1 cellular context compared by ENCODE assay signal in the genomic region with DNA sequence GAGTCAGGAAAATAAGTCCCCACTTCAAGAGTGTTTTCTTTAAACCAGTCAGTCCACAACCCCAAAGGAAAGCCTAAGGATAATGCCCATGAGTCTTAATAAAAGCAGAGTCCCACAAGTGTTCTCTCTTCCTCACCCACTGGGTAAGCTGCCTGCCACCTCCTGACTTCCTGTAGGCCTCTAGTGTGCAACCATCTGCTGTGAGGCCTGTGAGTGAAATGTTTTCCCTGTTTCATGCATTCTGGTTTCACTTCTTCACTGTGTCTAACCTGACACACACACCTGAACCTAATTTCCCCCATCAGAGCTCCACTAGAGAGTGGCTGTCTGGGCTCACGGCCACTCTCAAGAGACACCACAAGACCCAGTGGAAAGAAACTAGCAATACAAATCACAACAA.
TF ChIP-seq lines count a peak whose summit lies in the region.

No MANE protein-coding gene starts in this region.

TF ChIP-seq in HepG2, 621 proteins besides CTCF, POLR2A, EP300 and RAD21:
- TF ChIP-seq, protein P1, sequence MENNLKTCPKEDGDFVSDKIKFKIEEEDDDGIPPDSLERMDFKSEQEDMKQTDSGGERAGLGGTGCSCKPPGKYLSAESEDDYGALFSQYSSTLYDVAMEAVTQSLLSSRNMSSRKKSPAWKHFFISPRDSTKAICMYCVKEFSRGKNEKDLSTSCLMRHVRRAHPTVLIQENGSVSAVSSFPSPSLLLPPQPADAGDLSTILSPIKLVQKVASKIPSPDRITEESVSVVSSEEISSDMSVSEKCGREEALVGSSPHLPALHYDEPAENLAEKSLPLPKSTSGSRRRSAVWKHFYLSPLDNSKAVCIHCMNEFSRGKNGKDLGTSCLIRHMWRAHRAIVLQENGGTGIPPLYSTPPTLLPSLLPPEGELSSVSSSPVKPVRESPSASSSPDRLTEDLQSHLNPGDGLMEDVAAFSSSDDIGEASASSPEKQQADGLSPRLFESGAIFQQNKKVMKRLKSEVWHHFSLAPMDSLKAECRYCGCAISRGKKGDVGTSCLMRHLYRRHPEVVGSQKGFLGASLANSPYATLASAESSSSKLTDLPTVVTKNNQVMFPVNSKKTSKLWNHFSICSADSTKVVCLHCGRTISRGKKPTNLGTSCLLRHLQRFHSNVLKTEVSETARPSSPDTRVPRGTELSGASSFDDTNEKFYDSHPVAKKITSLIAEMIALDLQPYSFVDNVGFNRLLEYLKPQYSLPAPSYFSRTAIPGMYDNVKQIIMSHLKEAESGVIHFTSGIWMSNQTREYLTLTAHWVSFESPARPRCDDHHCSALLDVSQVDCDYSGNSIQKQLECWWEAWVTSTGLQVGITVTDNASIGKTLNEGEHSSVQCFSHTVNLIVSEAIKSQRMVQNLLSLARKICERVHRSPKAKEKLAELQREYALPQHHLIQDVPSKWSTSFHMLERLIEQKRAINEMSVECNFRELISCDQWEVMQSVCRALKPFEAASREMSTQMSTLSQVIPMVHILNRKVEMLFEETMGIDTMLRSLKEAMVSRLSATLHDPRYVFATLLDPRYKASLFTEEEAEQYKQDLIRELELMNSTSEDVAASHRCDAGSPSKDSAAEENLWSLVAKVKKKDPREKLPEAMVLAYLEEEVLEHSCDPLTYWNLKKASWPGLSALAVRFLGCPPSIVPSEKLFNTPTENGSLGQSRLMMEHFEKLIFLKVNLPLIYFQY (CRISPR knock-in tag; IDR thresholded peaks at IDR 0.05; ENCODE audit: borderline replicate concordance): no peak
- TF ChIP-seq PRMT3 (CRISPR knock-in tag; IDR thresholded peaks at IDR 0.05; ENCODE audit: borderline replicate concordance, low read depth): no peak
- TF ChIP-seq, protein P2, sequence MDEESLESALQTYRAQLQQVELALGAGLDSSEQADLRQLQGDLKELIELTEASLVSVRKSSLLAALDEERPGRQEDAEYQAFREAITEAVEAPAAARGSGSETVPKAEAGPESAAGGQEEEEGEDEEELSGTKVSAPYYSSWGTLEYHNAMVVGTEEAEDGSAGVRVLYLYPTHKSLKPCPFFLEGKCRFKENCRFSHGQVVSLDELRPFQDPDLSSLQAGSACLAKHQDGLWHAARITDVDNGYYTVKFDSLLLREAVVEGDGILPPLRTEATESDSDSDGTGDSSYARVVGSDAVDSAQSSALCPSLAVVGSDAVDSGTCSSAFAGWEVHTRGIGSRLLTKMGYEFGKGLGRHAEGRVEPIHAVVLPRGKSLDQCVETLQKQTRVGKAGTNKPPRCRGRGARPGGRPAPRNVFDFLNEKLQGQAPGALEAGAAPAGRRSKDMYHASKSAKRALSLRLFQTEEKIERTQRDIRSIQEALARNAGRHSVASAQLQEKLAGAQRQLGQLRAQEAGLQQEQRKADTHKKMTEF (CRISPR knock-in tag; IDR thresholded peaks at IDR 0.05): no peak
- no peak for TF ChIP-seq PHF20 (CRISPR knock-in tag; IDR thresholded peaks at IDR 0.05)
- no peak for TF ChIP-seq BRCA1 (CRISPR knock-in tag; IDR thresholded peaks at IDR 0.05)
- TF ChIP-seq, protein P3, sequence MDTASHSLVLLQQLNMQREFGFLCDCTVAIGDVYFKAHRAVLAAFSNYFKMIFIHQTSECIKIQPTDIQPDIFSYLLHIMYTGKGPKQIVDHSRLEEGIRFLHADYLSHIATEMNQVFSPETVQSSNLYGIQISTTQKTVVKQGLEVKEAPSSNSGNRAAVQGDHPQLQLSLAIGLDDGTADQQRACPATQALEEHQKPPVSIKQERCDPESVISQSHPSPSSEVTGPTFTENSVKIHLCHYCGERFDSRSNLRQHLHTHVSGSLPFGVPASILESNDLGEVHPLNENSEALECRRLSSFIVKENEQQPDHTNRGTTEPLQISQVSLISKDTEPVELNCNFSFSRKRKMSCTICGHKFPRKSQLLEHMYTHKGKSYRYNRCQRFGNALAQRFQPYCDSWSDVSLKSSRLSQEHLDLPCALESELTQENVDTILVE (CRISPR knock-in tag; IDR thresholded peaks at IDR 0.05): no peak
- TF ChIP-seq ZFP37 (CRISPR knock-in tag; IDR thresholded peaks at IDR 0.05; ENCODE audit: borderline replicate concordance): no peak
- no peak for TF ChIP-seq ARNT2 (CRISPR knock-in tag; IDR thresholded peaks at IDR 0.05; ENCODE audit: low read depth)
- TF ChIP-seq ONECUT2 (CRISPR knock-in tag; IDR thresholded peaks at IDR 0.05): no peak
- TF ChIP-seq HNRNPUL1 (IDR thresholded peaks at IDR 0.05; ENCODE audit: low read depth, low read length): no peak
- TF ChIP-seq PAX8 (CRISPR knock-in tag; IDR thresholded peaks at IDR 0.05; ENCODE audit: borderline replicate concordance): no peak
- TF ChIP-seq, protein P4, sequence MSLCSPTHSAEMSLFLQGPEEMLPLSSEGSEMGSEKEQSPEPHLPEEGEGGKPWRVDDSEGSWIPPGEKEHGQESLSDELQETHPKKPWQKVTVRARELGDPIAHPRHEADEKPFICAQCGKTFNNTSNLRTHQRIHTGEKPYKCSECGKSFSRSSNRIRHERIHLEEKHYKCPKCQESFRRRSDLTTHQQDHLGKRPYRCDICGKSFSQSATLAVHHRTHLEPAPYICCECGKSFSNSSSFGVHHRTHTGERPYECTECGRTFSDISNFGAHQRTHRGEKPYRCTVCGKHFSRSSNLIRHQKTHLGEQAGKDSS (CRISPR knock-in tag; IDR thresholded peaks at IDR 0.05; ENCODE audit: borderline replicate concordance, low read depth): no peak
- no peak for TF ChIP-seq ZNF567 (CRISPR knock-in tag; IDR thresholded peaks at IDR 0.05; ENCODE audit: borderline replicate concordance)
- no peak for TF ChIP-seq EZH2 (conservative IDR thresholded peaks at IDR 0.05; ENCODE audit: low read depth, low read length)
- TF ChIP-seq, protein P5, sequence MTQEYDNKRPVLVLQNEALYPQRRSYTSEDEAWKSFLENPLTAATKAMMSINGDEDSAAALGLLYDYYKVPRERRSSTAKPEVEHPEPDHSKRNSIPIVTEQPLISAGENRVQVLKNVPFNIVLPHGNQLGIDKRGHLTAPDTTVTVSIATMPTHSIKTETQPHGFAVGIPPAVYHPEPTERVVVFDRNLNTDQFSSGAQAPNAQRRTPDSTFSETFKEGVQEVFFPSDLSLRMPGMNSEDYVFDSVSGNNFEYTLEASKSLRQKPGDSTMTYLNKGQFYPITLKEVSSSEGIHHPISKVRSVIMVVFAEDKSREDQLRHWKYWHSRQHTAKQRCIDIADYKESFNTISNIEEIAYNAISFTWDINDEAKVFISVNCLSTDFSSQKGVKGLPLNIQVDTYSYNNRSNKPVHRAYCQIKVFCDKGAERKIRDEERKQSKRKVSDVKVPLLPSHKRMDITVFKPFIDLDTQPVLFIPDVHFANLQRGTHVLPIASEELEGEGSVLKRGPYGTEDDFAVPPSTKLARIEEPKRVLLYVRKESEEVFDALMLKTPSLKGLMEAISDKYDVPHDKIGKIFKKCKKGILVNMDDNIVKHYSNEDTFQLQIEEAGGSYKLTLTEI (CRISPR knock-in tag; conservative IDR thresholded peaks at IDR 0.05): no peak
- no peak for TF ChIP-seq CHD2 (IDR thresholded peaks at IDR 0.05; ENCODE audit: low read depth, low read length)
- no peak for TF ChIP-seq MATR3 (CRISPR knock-in tag; IDR thresholded peaks at IDR 0.05)
- TF ChIP-seq, protein P6, sequence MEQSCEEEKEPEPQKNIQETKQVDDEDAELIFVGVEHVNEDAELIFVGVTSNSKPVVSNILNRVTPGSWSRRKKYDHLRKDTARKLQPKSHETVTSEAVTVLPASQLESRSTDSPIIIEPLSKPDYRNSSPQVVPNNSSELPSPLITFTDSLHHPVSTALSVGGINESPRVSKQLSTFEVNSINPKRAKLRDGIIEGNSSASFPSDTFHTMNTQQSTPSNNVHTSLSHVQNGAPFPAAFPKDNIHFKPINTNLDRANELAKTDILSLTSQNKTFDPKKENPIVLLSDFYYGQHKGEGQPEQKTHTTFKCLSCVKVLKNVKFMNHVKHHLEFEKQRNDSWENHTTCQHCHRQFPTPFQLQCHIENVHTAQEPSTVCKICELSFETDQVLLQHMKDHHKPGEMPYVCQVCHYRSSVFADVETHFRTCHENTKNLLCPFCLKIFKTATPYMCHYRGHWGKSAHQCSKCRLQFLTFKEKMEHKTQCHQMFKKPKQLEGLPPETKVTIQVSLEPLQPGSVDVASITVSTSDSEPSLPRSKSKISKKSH (CRISPR knock-in tag; IDR thresholded peaks at IDR 0.05; ENCODE audit: borderline replicate concordance): no peak
- no peak for TF ChIP-seq ZNF615 (CRISPR knock-in tag; IDR thresholded peaks at IDR 0.05; ENCODE audit: borderline replicate concordance)
